ENCODE assay signal across 8 cellular contexts in the genomic region with DNA sequence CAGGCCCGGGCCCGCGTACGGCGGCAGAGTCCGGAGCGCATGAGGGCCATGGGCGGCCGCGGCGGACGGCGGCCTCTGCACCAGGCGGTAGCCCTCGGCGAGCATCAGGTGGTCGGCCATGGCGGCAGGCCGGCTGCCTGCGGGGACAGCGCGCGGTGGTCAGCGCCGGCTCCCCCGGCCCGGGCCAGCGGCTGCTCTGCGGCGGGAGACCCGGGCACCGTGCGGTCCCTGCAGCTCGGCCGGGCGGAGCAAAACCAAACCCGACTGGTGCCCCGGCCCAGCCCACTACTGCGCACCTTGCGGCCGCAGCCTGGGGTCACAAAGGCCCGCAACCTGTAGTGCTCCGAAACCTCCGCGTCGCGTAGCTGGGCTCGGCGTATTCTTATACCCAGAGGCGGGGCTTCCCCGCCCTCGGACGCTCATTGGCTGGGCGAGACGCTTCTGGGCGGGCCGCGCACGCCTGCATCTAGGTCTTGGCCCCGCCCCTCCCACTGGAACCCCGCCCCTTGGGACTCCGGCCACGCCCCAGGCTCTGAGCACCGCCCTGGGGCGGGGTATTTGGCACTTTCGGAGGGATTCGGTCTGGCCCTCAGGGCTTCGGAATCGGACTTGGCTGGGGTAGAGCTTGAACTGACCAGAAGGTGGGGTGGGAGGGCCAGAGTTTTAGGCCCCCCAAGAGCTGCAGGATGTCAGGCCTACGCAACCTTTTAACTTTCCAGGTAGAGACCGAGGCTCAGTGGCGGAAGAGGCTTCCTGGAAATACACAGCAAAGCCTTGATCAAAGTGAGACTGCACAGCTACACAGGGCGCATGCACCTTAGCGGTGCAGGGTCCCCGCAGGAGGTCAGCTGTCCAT. TPM values are rescaled to one million over a fixed set of nuclear protein-coding genes. Genes with fewer than 3 reads are reported as not detected.
DNase-seq lines count a peak whose midpoint lies in the region; FAIRE-seq and TF ChIP-seq lines count a peak whose summit lies in the region.

A gene with protein sequence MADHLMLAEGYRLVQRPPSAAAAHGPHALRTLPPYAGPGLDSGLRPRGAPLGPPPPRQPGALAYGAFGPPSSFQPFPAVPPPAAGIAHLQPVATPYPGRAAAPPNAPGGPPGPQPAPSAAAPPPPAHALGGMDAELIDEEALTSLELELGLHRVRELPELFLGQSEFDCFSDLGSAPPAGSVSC (minus strand): TSS at position 356 of the 856 bp plus-strand sequence. CDS start 236 bp downstream, at position 120.

- H3K4me3 ChIP-seq in suprapubic skin: peak within 1 kb of the TSS; percentile 94

- no peaks in the 10 kb centered on the region for H3K27me3 ChIP-seq in suprapubic skin

- peak within 1 kb of the TSS; percentile 92 for H3K27ac ChIP-seq in suprapubic skin

- in situ Hi-C loops in SK-MEL-5 (cut with HindIII; ENCODE audit: low pct_unique_long_range_greater_than_20kb, low sequenced_read_pairs): no loop called here

- peaks cover 46% of the 10 kb centered on the region for H3K4me1 ChIP-seq in suprapubic skin

- DNase-seq in ELF-1 (ENCODE audit: low read depth, low spot score): peak; percentile 98
- peak; percentile 55 for DNase-seq in H54 (ENCODE audit: insufficient read length, low spot score)
- peak; percentile 83 for DNase-seq in M059J (ENCODE audit: low read depth)
- DNase-seq in SK-MEL-5 (ENCODE audit: low read depth, low spot score): peak; percentile 77
- peak; percentile 95 for DNase-seq in activated naive CD4-positive, alpha-beta T cell treated with anti-CD3 and anti-CD28 coated beads, Interleukin-2, amount 50 U/mL, for 16 hours
- peak; percentile 92 for DNase-seq in globus pallidus (ENCODE audit: low spot score)
- DNase-seq in occipital lobe (lab: John Stamatoyannopoulos, UW): peak; percentile 88
- DNase-seq in suprapubic skin (ENCODE audit: low spot score in 2 of 2): peak; percentile 94 to 97

- TF ChIP-seq CTCF in suprapubic skin (IDR thresholded peaks at IDR 0.05): no peak

- no peak for TF ChIP-seq EP300 in suprapubic skin (IDR thresholded peaks at IDR 0.05)

- FAIRE-seq in H54 (lab: Jason Lieb, UNC): no peak

- TF ChIP-seq POLR2A in H54 (IDR thresholded peaks at IDR 0.05; ENCODE audit: low read depth, low read length) (peak; percentile 52), suprapubic skin (IDR thresholded peaks at IDR 0.05) (peak in 1 of 2 donors; percentile 90)

- H3K9me3 ChIP-seq in suprapubic skin: no peaks in the 10 kb centered on the region

- H3K36me3 ChIP-seq in suprapubic skin: no peaks in the 10 kb centered on the region

- 3% methylated on average over 18 of the region's 75 CpGs for WGBS in suprapubic skin

RNA-seq across cellular contexts. Expression of the gene that starts here (rescaled TPM):
- total RNA-seq in M059J (2014; rRNA removed; shearing (Covaris generic)): 3.5 and 8.3 TPM in 2 replicates
- 0.55 TPM in 1 of 2 replicates, not detected in the other for total RNA-seq in SK-MEL-5 (2014; rRNA removed; shearing (Covaris generic))
- 2.6 and 2.7 TPM in 2 replicates for polyA plus RNA-seq in SK-MEL-5 (2015; cell fraction: cytosol; rRNA removed)
- polyA plus RNA-seq in SK-MEL-5 (2015; cell fraction: nucleus; rRNA removed): 0.33 and 0.34 TPM in 2 replicates
- total RNA-seq in occipital lobe: 0.62 TPM
- 10 to 100 TPM; 52.6 to 90.4 (median 58.4) TPM for total RNA-seq in suprapubic skin

Comparison
In these comparisons a context has a peak if more than half of its experiments do, and no peak if none do; other contexts are left out.
1. Peak in every context shown above with its lines: DNase-seq, H3K4me3 ChIP-seq and H3K27ac ChIP-seq.
2. Peak in DNase-seq in occipital lobe; RNA of the gene not detected or under 1 TPM.